Comparison of ENCODE assay signal across 16 cellular contexts in the genomic region with DNA sequence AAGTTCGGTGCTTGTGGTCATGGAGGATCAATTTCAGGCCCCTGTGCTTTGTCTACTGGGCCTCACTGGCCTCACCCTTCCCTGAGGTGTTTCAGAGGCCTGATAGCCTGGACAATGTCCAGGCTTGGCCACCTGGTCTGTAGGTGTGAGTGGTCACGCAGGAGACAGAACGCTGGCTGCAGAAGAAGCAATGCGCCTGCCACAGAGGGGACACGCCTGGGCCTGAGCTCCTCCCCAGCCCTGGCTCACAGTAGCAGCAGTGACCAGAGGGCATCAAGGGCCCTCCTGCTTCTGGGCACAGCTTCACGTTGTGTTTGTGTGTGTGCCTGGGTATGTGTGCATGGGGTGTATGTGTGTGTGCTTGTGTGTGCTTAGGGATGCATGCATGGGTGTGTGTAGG.
"Had no signal": no experiment of that assay in that cellular context is flagged by ENCODE, and none has a peak within 500 bp of the region (broad histone marks: within the 10 kb centered on the region; RNA-seq: fewer than 3 reads in every experiment).

No MANE protein-coding gene starts in this region.

- H3K36me3 ChIP-seq: cardiac muscle cell had no signal

- H3K27ac ChIP-seq: cardiac muscle cell had no signal

- DNase-seq: activated B cell treated with CpG ODN at 0.5 μM for 24 hours; activated CD4-positive, alpha-beta memory T cell treated with anti-CD3 and anti-CD28 coated beads, Interleukin-2, amount 10 ng/mL, durations not matched to agents 7 days and 5 days; activated CD4-positive, alpha-beta T cell treated with anti-CD3 and anti-CD28 coated beads for 48 hours; activated naive CD4-positive, alpha-beta T cell treated with anti-CD3 and anti-CD28 coated beads, Interleukin-2, amount 10 ng/mL, durations not matched to agents 7 days and 5 days; amygdala; effector CD8-positive, alpha-beta T cell; hypothalamus; left ventricle myocardium superior; small intestine; stimulated activated CD4-positive, alpha-beta T cell treated with anti-CD3 and anti-CD28 coated beads, Interleukin-15, amount 100 ng/mL, for 24 hours; stimulated activated CD4-positive, alpha-beta T cell treated with anti-CD3 and anti-CD28 coated beads, Interleukin-2, amount 100 ng/mL, for 48 hours; stimulated activated CD8-positive, alpha-beta memory T cell treated with anti-CD3 and anti-CD28 coated beads, Interleukin-4, amount 100 ng/mL, for 48 hours; stimulated activated naive CD4-positive, alpha-beta T cell; T1000 had no signal

- H3K4me3 ChIP-seq: cardiac muscle cell had no signal

- FAIRE-seq: frontal cortex, small intestine had no signal
